ENCODE assay signal across 21 cellular contexts in genomic region chr9:129442791-129443511, GRCh38.
A peak's percentile ranks its signal among the peaks of the same experiment; 100 is the strongest.
DNase-seq lines count a peak whose midpoint lies in the region; ATAC-seq and TF ChIP-seq lines count a peak whose summit lies in the region.
"Had no signal": no experiment of that assay in that cellular context is flagged by ENCODE, and none has a peak within 500 bp of the region (broad histone marks: within the 10 kb centered on the region; RNA-seq: fewer than 3 reads in every experiment).

No MANE protein-coding gene starts in this region.

- H3K79me2 ChIP-seq in mammary epithelial cell (ENCODE audit: insufficient read depth, low read length), result no peaks in the 10 kb centered on the region
- H3K79me2 ChIP-seq in Karpas-422 (ENCODE audit: low read length), result no peaks in the 10 kb centered on the region
- H3K79me2 ChIP-seq in OCI-LY7 (ENCODE audit: insufficient read depth, low read depth, low read length), result no peaks in the 10 kb centered on the region

- no peak overlapping the region for H3K4me3 Mint-ChIP-seq in MCF 10A (ENCODE audit: unreplicated experiment)
- H3K4me3 Mint-ChIP-seq in nephron, result no peak overlapping the region
- no peak overlapping the region for H3K4me3 Mint-ChIP-seq in stimulated activated memory B cell treated with anti-CD40 and anti-IgM and Interleukin-4, amounts not matched to agents 10 μg/mL and 1 μg/mL and 100 μg/mL, for 72 hours
- H3K4me3 Mint-ChIP-seq: activated T-cell treated with anti-CD3 and anti-CD28 coated beads, Interleukin-2, amount 50 U/mL, for 24 hours; CD4-positive, alpha-beta memory T cell had no signal

- TF ChIP-seq CTCF in mammary epithelial cell (conservative IDR thresholded peaks at IDR 0.05 in 1 of 2, IDR thresholded peaks at IDR 0.05 in 1 of 2; ENCODE audit: extremely low read depth in 1 of 2, insufficient read depth in 1 of 2, low read depth in 1 of 2, low read length in 2 of 2) (no peak), MCF 10A (IDR thresholded peaks at IDR 0.05; ENCODE audit: unreplicated experiment) (no peak), nephron (IDR thresholded peaks at IDR 0.05; ENCODE audit: unreplicated experiment in 3 of 3) (no peak), OCI-LY7 (conservative IDR thresholded peaks at IDR 0.05; ENCODE audit: low read length) (no peak)

- H2AFZ ChIP-seq in mammary epithelial cell (ENCODE audit: low read depth, low read length) (peak overlapping the region; percentile 24), Karpas-422 (ENCODE audit: low read length) (no peak overlapping the region), OCI-LY7 (ENCODE audit: low read length) (no peak overlapping the region)

- no peak for ATAC-seq in stimulated activated memory B cell treated with anti-CD40 and anti-IgM and Interleukin-4, amounts not matched to agents 10 μg/mL and 1 μg/mL and 100 μg/mL, for 72 hours
- no peak for ATAC-seq in HG02852 (IDR thresholded peaks at IDR 0.05; ENCODE audit: unreplicated experiment)
- ATAC-seq: activated naive CD4-positive, alpha-beta T cell treated with anti-CD3 and anti-CD28 coated beads, Interleukin-2, amount 50 U/mL, for 72 hours; esophagus mucosa had no signal

- H3K27ac ChIP-seq in mammary epithelial cell (ENCODE audit: insufficient read depth, low read depth, low read length) (no peak overlapping the region), Karpas-422 (ENCODE audit: low read length) (no peak overlapping the region), OCI-LY7 (ENCODE audit: low read depth, low read length, poor library complexity, severe bottlenecking) (no peak overlapping the region)
- H3K27ac ChIP-seq: breast epithelium, SJSA1, skin epidermis had no signal

- H3K4me3 ChIP-seq in mammary epithelial cell (replicated peaks in 1 of 3; ENCODE audit: insufficient read depth in 1 of 3, low read depth in 2 of 3, low read length in 3 of 3), result no peak overlapping the region
- no peak overlapping the region for H3K4me3 ChIP-seq in Karpas-422 (ENCODE audit: low read length)
- H3K4me3 ChIP-seq in OCI-LY7 (ENCODE audit: low read depth, low read length, poor library complexity, severe bottlenecking), result no peak overlapping the region
- H3K4me3 ChIP-seq: breast epithelium, dorsolateral prefrontal cortex, SJSA1, skin epidermis, tibial artery had no signal

- WGBS in mammary epithelial cell (ENCODE audit: low coverage, missing lambda C conversion rate), result 20% methylated on average over 13 of the region's 13 CpGs

- intact Hi-C loops in mammary epithelial cell (cut with micrococcal nuclease) (no loop called here), MCF 10A (cut with micrococcal nuclease) (no loop called here), OCI-LY7 (cut with micrococcal nuclease; ENCODE audit: unreplicated experiment) (no loop called here)

- in situ Hi-C loops in mammary epithelial cell (cut with MboI; ENCODE audit: low sequenced_read_pairs in 2 of 2), result no loop called here

- H3K9me2 ChIP-seq in Karpas-422 (replicated peaks; ENCODE audit: insufficient read depth, low read length) (no peaks in the 10 kb centered on the region), OCI-LY7 (ENCODE audit: insufficient read depth, low read length) (no peaks in the 10 kb centered on the region)

- DNase-seq in mammary epithelial cell (no peak), MCF 10A (ENCODE audit: unreplicated experiment) (no peak), glomerular visceral epithelial cell (ENCODE audit: extremely low spot score) (peak; percentile 17), Karpas-422 (no peak), OCI-LY7 (ENCODE audit: low spot score) (no peak)
- DNase-seq: activated CD4-positive, alpha-beta T cell treated with anti-CD3 and anti-CD28 coated beads for 48 hours; activated T-cell treated with anti-CD3 and anti-CD28 coated beads, Interleukin-2, amount 50 U/mL, for 24 hours; CD4-positive, alpha-beta memory T cell; DND-41; dorsolateral prefrontal cortex; HCEC 1CT; KBM-7; tibial artery had no signal

- no peak overlapping the region for H3K27ac Mint-ChIP-seq in MCF 10A (ENCODE audit: low read depth, unreplicated experiment)
- peak overlapping the region; percentile 80 to 86 (median 85) for H3K27ac Mint-ChIP-seq in nephron
- H3K27ac Mint-ChIP-seq in stimulated activated memory B cell treated with anti-CD40 and anti-IgM and Interleukin-4, amounts not matched to agents 10 μg/mL and 1 μg/mL and 100 μg/mL, for 72 hours, result no peak overlapping the region
- H3K27ac Mint-ChIP-seq: activated naive CD4-positive, alpha-beta T cell treated with anti-CD3 and anti-CD28 coated beads, Interleukin-2, amount 50 U/mL, for 72 hours; activated T-cell treated with anti-CD3 and anti-CD28 coated beads, Interleukin-2, amount 50 U/mL, for 24 hours had no signal

- H3K9me3 Mint-ChIP-seq in MCF 10A (ENCODE audit: unreplicated experiment), result no peaks in the 10 kb centered on the region
- H3K9me3 Mint-ChIP-seq in nephron, result peaks cover 4% of the 10 kb centered on the region
- peaks cover 6% of the 10 kb centered on the region for H3K9me3 Mint-ChIP-seq in stimulated activated memory B cell treated with anti-CD40 and anti-IgM and Interleukin-4, amounts not matched to agents 10 μg/mL and 1 μg/mL and 100 μg/mL, for 72 hours
- H3K9me3 Mint-ChIP-seq: activated T-cell treated with anti-CD3 and anti-CD28 coated beads, Interleukin-2, amount 50 U/mL, for 24 hours had no signal

- peaks cover 8% of the 10 kb centered on the region for H3K27me3 Mint-ChIP-seq in MCF 10A (ENCODE audit: insufficient read depth, unreplicated experiment)
- H3K27me3 Mint-ChIP-seq in nephron (ENCODE audit: low read depth), result peaks cover 32% of the 10 kb centered on the region
- peaks cover 54% of the 10 kb centered on the region for H3K27me3 Mint-ChIP-seq in stimulated activated memory B cell treated with anti-CD40 and anti-IgM and Interleukin-4, amounts not matched to agents 10 μg/mL and 1 μg/mL and 100 μg/mL, for 72 hours

- H3K4me1 ChIP-seq in mammary epithelial cell (ENCODE audit: insufficient read depth, low read length), result no peaks in the 10 kb centered on the region
- no peaks in the 10 kb centered on the region for H3K4me1 ChIP-seq in Karpas-422 (ENCODE audit: low read length)
- peaks cover 11% of the 10 kb centered on the region for H3K4me1 ChIP-seq in OCI-LY7 (ENCODE audit: insufficient read depth, low read length, poor library complexity, severe bottlenecking)
- H3K4me1 ChIP-seq: SJSA1 had no signal

- H3K36me3 ChIP-seq in mammary epithelial cell (ENCODE audit: insufficient read depth, low read length) (no peaks in the 10 kb centered on the region), Karpas-422 (ENCODE audit: insufficient read depth, low read length) (no peaks in the 10 kb centered on the region), OCI-LY7 (ENCODE audit: insufficient read depth, low read length) (no peaks in the 10 kb centered on the region)
- H3K36me3 ChIP-seq: breast epithelium, SJSA1, tibial artery had no signal

- no peaks in the 10 kb centered on the region for H3K36me3 Mint-ChIP-seq in MCF 10A (ENCODE audit: insufficient read depth, unreplicated experiment)
- no peaks in the 10 kb centered on the region for H3K36me3 Mint-ChIP-seq in nephron (ENCODE audit: low read depth)
- H3K36me3 Mint-ChIP-seq in stimulated activated memory B cell treated with anti-CD40 and anti-IgM and Interleukin-4, amounts not matched to agents 10 μg/mL and 1 μg/mL and 100 μg/mL, for 72 hours, result no peaks in the 10 kb centered on the region
- H3K36me3 Mint-ChIP-seq: activated naive CD4-positive, alpha-beta T cell treated with anti-CD3 and anti-CD28 coated beads, Interleukin-2, amount 50 U/mL, for 72 hours; CD4-positive, alpha-beta memory T cell had no signal

- H3K9me3 ChIP-seq in mammary epithelial cell (replicated peaks; ENCODE audit: insufficient read depth, low read length) (peaks cover 4% of the 10 kb centered on the region), Karpas-422 (ENCODE audit: low read length) (no peaks in the 10 kb centered on the region), OCI-LY7 (ENCODE audit: low read length) (no peaks in the 10 kb centered on the region)
- H3K9me3 ChIP-seq: breast epithelium, SJSA1, tibial artery had no signal

- peaks cover 3% of the 10 kb centered on the region for H3K27me3 ChIP-seq in mammary epithelial cell (ENCODE audit: insufficient read depth, low read length)
- H3K27me3 ChIP-seq in Karpas-422 (ENCODE audit: low read length), result no peaks in the 10 kb centered on the region
- H3K27me3 ChIP-seq: breast epithelium, dorsolateral prefrontal cortex, tibial artery had no signal

- H3K4me2 ChIP-seq in mammary epithelial cell (ENCODE audit: insufficient read depth, low read depth, low read length) (no peak overlapping the region), Karpas-422 (ENCODE audit: low read depth, low read length, poor library complexity, severe bottlenecking) (no peak overlapping the region), OCI-LY7 (ENCODE audit: low read length) (no peak overlapping the region)

- CTCF ChIA-PET in mammary epithelial cell (lab: Charles Lee; ENCODE audit: low non-redundant PET), result no interaction called here
- CTCF ChIA-PET in MCF 10A (lab: Yijun Ruan, JAX), result interaction anchor here (0.6 to 0.7 kb wide), 3 partner anchors 9 to 194 kb away, joined by 3 to 5 read pairs (median 3); no protein-coding TSS in a partner anchor
- CTCF ChIA-PET in OCI-LY7 (lab: Charles Lee; ENCODE audit: unreplicated experiment), result no interaction called here

- BruUV-seq in mammary epithelial cell (replicated peaks; lab: Mats Ljungman, UMichigan) (no TSS peak), MCF 10A (replicated peaks; lab: Mats Ljungman, UMichigan) (no TSS peak), OCI-LY7 (replicated peaks; lab: Mats Ljungman, UMichigan) (no TSS peak)

- no peaks in the 10 kb centered on the region for H4K20me1 ChIP-seq in mammary epithelial cell (ENCODE audit: insufficient read depth, low read length)
- H4K20me1 ChIP-seq in Karpas-422 (ENCODE audit: insufficient read depth, low read depth, low read length), result no peaks in the 10 kb centered on the region
- no peaks in the 10 kb centered on the region for H4K20me1 ChIP-seq in OCI-LY7 (ENCODE audit: insufficient read depth, low read length)

- H3K9ac ChIP-seq in mammary epithelial cell (ENCODE audit: insufficient read depth, low read length) (no peak overlapping the region), Karpas-422 (ENCODE audit: low read length) (no peak overlapping the region)

- POLR2A ChIA-PET in MCF 10A (lab: Yijun Ruan, JAX) (interaction anchor here (0.9 to 1.2 kb wide), 2 partner anchors 13 to 23 kb away, joined by 3 read pairs; no protein-coding TSS in a partner anchor), OCI-LY7 (lab: Charles Lee) (interaction anchor here (0.7 kb wide), 2 partner anchors 95 to 1443 kb away, joined by 4 to 5 read pairs; no protein-coding TSS in a partner anchor)

- dilution Hi-C loops in mammary epithelial cell (cut with HindIII; ENCODE audit: low sequenced_read_pairs), result loop anchor here (5.0 kb wide), 1 partner anchor 84 kb away; no protein-coding TSS in a partner anchor

- H3K4me1 Mint-ChIP-seq in MCF 10A (ENCODE audit: insufficient read depth, unreplicated experiment) (no peaks in the 10 kb centered on the region), nephron (peaks cover 46% of the 10 kb centered on the region)
- peaks cover 9% of the 10 kb centered on the region for H3K4me1 Mint-ChIP-seq in stimulated activated memory B cell treated with anti-CD40 and anti-IgM and Interleukin-4, amounts not matched to agents 10 μg/mL and 1 μg/mL and 100 μg/mL, for 72 hours

Comparison
In these comparisons a context has a peak if more than half of its experiments do, and no peak if none do; other contexts are left out.
1. H3K27ac Mint-ChIP-seq: peak in nephron (3 of 3); none in MCF 10A (single experiment) and stimulated activated memory B cell treated with anti-CD40 and anti-IgM and Interleukin-4, amounts not matched to agents 10 μg/mL and 1 μg/mL and 100 μg/mL, for 72 hours (single experiment).